11 cellular contexts compared by ENCODE assay signal in genomic region chr18:38369772-38370690, GRCh38.
DNase-seq lines count a peak whose midpoint lies in the region; ATAC-seq and TF ChIP-seq lines count a peak whose summit lies in the region.
"Had no signal": no experiment of that assay in that cellular context is flagged by ENCODE, and none has a peak within 500 bp of the region (broad histone marks: within the 10 kb centered on the region; RNA-seq: fewer than 3 reads in every experiment).

No MANE protein-coding gene starts in this region.

- peak overlapping the region; percentile 39 for H3K4me3 Mint-ChIP-seq in T-helper 1 cell treated with Interleukin-12 subunit alpha and Interleukin-12 subunit beta and Interleukin-4 antibody, amounts not matched to agents 30 μg/mL and 1 μg/mL, for 36 hours

- no peaks in the 10 kb centered on the region for H3K27me3 Mint-ChIP-seq in T-helper 1 cell treated with Interleukin-12 subunit alpha and Interleukin-12 subunit beta and Interleukin-4 antibody, amounts not matched to agents 30 μg/mL and 1 μg/mL, for 36 hours (ENCODE audit: low read depth)

- no peak for TF ChIP-seq CTCF in GM20000 (IDR thresholded peaks at IDR 0.05; ENCODE audit: extremely low read depth, missing control alignments)

- no peaks in the 10 kb centered on the region for H3K36me3 Mint-ChIP-seq in T-helper 1 cell treated with Interleukin-12 subunit alpha and Interleukin-12 subunit beta and Interleukin-4 antibody, amounts not matched to agents 30 μg/mL and 1 μg/mL, for 36 hours (ENCODE audit: low read depth)

- ATAC-seq in GM18861 (IDR thresholded peaks at IDR 0.05; ENCODE audit: unreplicated experiment) (no peak), HG02678 (IDR thresholded peaks at IDR 0.05; ENCODE audit: unreplicated experiment) (no peak)
- ATAC-seq: psoas muscle had no signal

- H3K27ac Mint-ChIP-seq in T-helper 1 cell treated with Interleukin-12 subunit alpha and Interleukin-12 subunit beta and Interleukin-4 antibody, amounts not matched to agents 30 μg/mL and 1 μg/mL, for 36 hours = peak overlapping the region; percentile 26

- DNase-seq in T-helper 1 cell (no peak), GM20000 (ENCODE audit: low spot score) (peak; percentile 3), NCI-H748 treated with DMSO at 0.1 percent for 48 hours (lab: John Stamatoyannopoulos, UW) (peak; percentile 51), left kidney (ENCODE audit: low read depth, low spot score) (peak; percentile 57), NCI-H2029 (lab: John Stamatoyannopoulos, UW) (no peak)
- DNase-seq: activated CD8-positive, alpha-beta memory T cell treated with anti-CD3 and anti-CD28 coated beads, Interleukin-2, amount 50 U/mL, for 48 hours; NK-92 treated with Interleukin-12 subunit alpha and Interleukin-12 subunit beta, amount 100 ng/mL, for 24 hours; psoas muscle had no signal

- H3K4me1 Mint-ChIP-seq in T-helper 1 cell treated with Interleukin-12 subunit alpha and Interleukin-12 subunit beta and Interleukin-4 antibody, amounts not matched to agents 30 μg/mL and 1 μg/mL, for 36 hours (ENCODE audit: low read depth) = peaks cover 12% of the 10 kb centered on the region

- peaks cover 16% of the 10 kb centered on the region for H3K9me3 Mint-ChIP-seq in T-helper 1 cell treated with Interleukin-12 subunit alpha and Interleukin-12 subunit beta and Interleukin-4 antibody, amounts not matched to agents 30 μg/mL and 1 μg/mL, for 36 hours

Comparison
In these comparisons a context has a peak if more than half of its experiments do, and no peak if none do; other contexts are left out.
1. DNase-seq: peak in GM20000 (single experiment), NCI-H748 treated with DMSO at 0.1 percent for 48 hours (single experiment) and left kidney (single experiment); none in T-helper 1 cell (0 of 5) and NCI-H2029 (single experiment).